7 cellular contexts compared by ENCODE assay signal in the genomic region with DNA sequence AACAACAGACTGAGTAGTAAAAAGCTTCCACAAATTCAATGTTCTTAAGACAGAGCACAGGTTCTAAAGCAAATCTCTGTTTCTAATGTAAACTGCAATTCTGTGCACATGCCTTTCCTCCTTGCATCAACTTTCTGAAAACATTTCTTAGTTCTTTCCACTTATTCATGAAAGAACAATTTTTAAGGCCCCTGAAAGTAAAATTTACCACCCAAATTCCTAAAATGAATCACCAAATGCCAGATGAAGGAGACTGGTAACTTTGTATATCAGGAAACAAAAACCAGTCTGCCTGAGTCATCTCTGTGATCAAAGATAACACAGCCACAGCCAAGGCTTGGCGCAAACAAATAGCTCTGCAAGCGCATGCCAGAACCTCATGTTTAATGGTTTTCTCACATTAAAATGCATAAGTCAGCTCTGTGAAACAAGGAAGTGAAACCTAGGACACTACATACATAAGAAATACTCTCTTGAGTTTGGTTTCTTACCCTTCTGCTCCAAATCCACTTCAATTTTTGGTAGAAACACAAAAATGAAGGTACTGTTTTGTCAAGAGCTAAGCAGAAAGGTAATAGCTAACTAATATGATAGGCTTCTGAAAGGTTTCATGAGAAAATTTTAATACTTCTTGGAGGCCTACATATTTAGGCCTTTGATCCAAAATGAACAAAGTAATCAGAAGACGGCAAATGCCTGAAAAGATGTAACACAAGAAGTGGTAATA.
A peak's percentile ranks its signal among the peaks of the same experiment; 100 is the strongest.
DNase-seq lines count a peak whose midpoint lies in the region; ATAC-seq and TF ChIP-seq lines count a peak whose summit lies in the region.

No MANE protein-coding gene starts in this region.

- H3K9me3 Mint-ChIP-seq in osteocyte (ENCODE audit: unreplicated experiment): peaks cover 3% of the 10 kb centered on the region

- H3K27me3 Mint-ChIP-seq in osteocyte (ENCODE audit: unreplicated experiment): no peaks in the 10 kb centered on the region

- H3K4me1 ChIP-seq in OCI-LY3 (ENCODE audit: low read length) (peaks cover 61% of the 10 kb centered on the region), fibroblast of lung (ENCODE audit: control insufficient read depth, extremely low read depth, insufficient read depth, low read length) (peaks cover 4% of the 10 kb centered on the region), transverse colon (peaks cover 21 to 40% (median 38%) of the 10 kb centered on the region in 4 donors)

- no peak for TF ChIP-seq EP300 in transverse colon (IDR thresholded peaks at IDR 0.05; ENCODE audit: low read depth)

- TF ChIP-seq POLR2A in transverse colon (IDR thresholded peaks at IDR 0.05): no peak

- H3K4me3 Mint-ChIP-seq in osteocyte (ENCODE audit: unreplicated experiment): peak overlapping the region; percentile 15

- peak; percentile 32 for DNase-seq in activated T-cell treated with anti-CD3 and anti-CD28 coated beads for 4 hours
- peak; percentile 96 to 99 for DNase-seq in fibroblast of lung (ENCODE audit: low read depth in 2 of 2)
- no peak for DNase-seq in osteocyte (ENCODE audit: extremely low spot score, unreplicated experiment)
- peak; percentile 77 for DNase-seq in transverse colon

- H3K79me2 ChIP-seq in OCI-LY3 (ENCODE audit: low read length) (peaks cover 14% of the 10 kb centered on the region), fibroblast of lung (ENCODE audit: control insufficient read depth, insufficient read depth, low read length) (no peaks in the 10 kb centered on the region)

- H3K27ac ChIP-seq in OCI-LY3 (ENCODE audit: low read length): peak overlapping the region; percentile 99
- no peak overlapping the region for H3K27ac ChIP-seq in fibroblast of lung (ENCODE audit: insufficient read depth, low read length)
- H3K27ac ChIP-seq in transverse colon: peak overlapping the region; percentile 79 to 82 (median 80)

- peak; percentile 89 for ATAC-seq in GM18858 (IDR thresholded peaks at IDR 0.05; ENCODE audit: unreplicated experiment)
- peak; percentile 84 for ATAC-seq in HG03039 (IDR thresholded peaks at IDR 0.05; ENCODE audit: unreplicated experiment)

- no peaks in the 10 kb centered on the region for H4K20me1 ChIP-seq in OCI-LY3 (ENCODE audit: insufficient read depth, low read length)
- no peaks in the 10 kb centered on the region for H4K20me1 ChIP-seq in fibroblast of lung (ENCODE audit: control insufficient read depth, extremely low read depth, insufficient read depth, low read length)

- intact Hi-C loops in transverse colon (cut with DNase I; ENCODE audit: low total_unique reads): no loop called here

- H3K36me3 ChIP-seq in OCI-LY3 (replicated peaks; ENCODE audit: low read depth, low read length) (peaks cover 10% of the 10 kb centered on the region), fibroblast of lung (ENCODE audit: control insufficient read depth, insufficient read depth, low read length) (no peaks in the 10 kb centered on the region), transverse colon (no peaks in the 10 kb centered on the region)

- H3K4me3 ChIP-seq in OCI-LY3 (ENCODE audit: low read length) (peak overlapping the region; percentile 48), fibroblast of lung (replicated peaks in 1 of 4; ENCODE audit: control extremely low read depth in 1 of 4, insufficient read depth in 1 of 4, low read depth in 3 of 4, low read length in 4 of 4) (no peak overlapping the region), transverse colon (no peak overlapping the region)

- peaks cover 17% of the 10 kb centered on the region for H3K4me1 Mint-ChIP-seq in osteocyte (ENCODE audit: unreplicated experiment)

- H3K27me3 ChIP-seq in OCI-LY3 (ENCODE audit: low read depth, low read length) (no peaks in the 10 kb centered on the region), fibroblast of lung (ENCODE audit: control insufficient read depth, insufficient read depth, low read length) (no peaks in the 10 kb centered on the region), transverse colon (no peaks in the 10 kb centered on the region)

- H2AFZ ChIP-seq in OCI-LY3 (ENCODE audit: low read depth, low read length) (no peak overlapping the region), fibroblast of lung (ENCODE audit: low read length) (no peak overlapping the region)

- in situ Hi-C loops in transverse colon (cut with MboI; ENCODE audit: low pct_ligation_motif_present in 1 of 4, low pct_unique_long_range_greater_than_20kb in 1 of 4, low sequenced_read_pairs in 3 of 4): no loop called here

- H3K9ac ChIP-seq in OCI-LY3 (ENCODE audit: low read length): peak overlapping the region; percentile 80
- no peak overlapping the region for H3K9ac ChIP-seq in fibroblast of lung (ENCODE audit: insufficient read depth, low read length)

- H3K9me3 ChIP-seq in OCI-LY3 (ENCODE audit: insufficient read depth, low read length) (no peaks in the 10 kb centered on the region), fibroblast of lung (ENCODE audit: control insufficient read depth, insufficient read depth, low read depth, low read length) (no peaks in the 10 kb centered on the region), transverse colon (no peaks in the 10 kb centered on the region)

- H3K36me3 Mint-ChIP-seq in osteocyte (ENCODE audit: unreplicated experiment): peaks cover 2% of the 10 kb centered on the region

- TF ChIP-seq CTCF in OCI-LY3 (IDR thresholded peaks at IDR 0.05; ENCODE audit: low read depth, low read length): no peak
- no peak for TF ChIP-seq CTCF in fibroblast of lung (conservative IDR thresholded peaks at IDR 0.05 in 1 of 2, IDR thresholded peaks at IDR 0.05 in 1 of 2; ENCODE audit: low read depth in 1 of 2, low read length in 2 of 2)
- no peak for TF ChIP-seq CTCF in osteocyte (IDR thresholded peaks at IDR 0.05)
- TF ChIP-seq CTCF in transverse colon (IDR thresholded peaks at IDR 0.05): no peak

- 27 to 36% methylated on average over 3 of the region's 3 CpGs for WGBS in transverse colon (ENCODE audit: low coverage in 1 of 2), 2 donors

- H3K27ac Mint-ChIP-seq in osteocyte (ENCODE audit: unreplicated experiment): peak overlapping the region; percentile 83

- H3K4me2 ChIP-seq in OCI-LY3 (ENCODE audit: low read length) (peak overlapping the region; percentile 81), fibroblast of lung (ENCODE audit: extremely low read depth, insufficient read depth, low read length) (no peak overlapping the region)
